In the genomic region with DNA sequence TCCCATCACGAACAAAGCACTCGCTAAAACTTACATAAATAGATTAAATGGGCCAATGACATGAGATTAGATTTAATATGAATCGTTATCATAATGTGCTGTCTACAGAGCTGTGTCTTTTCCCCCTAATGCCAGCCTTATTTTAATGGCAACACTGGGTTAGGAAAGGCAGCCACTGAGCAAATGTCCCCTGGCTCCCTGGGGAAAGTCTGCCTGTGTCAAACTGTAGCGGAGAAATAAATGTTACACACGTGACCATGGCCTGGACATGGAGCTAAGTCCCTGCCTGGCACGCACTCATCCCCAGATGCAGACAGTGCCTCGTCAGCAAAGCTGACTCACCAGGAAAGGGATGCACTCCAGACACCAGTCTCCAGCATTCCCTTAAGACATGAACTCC, we compare ENCODE assay signal across 18 cellular contexts.
DNase-seq lines count a peak whose midpoint lies in the region; ATAC-seq and TF ChIP-seq lines count a peak whose summit lies in the region.
"Had no signal": no experiment of that assay in that cellular context is flagged by ENCODE, and none has a peak within 500 bp of the region (broad histone marks: within the 10 kb centered on the region; RNA-seq: fewer than 3 reads in every experiment).

No MANE protein-coding gene starts in this region.

- H4K5ac ChIP-seq in IMR-90 (ENCODE audit: low read depth, low read length), result no peak overlapping the region

- peaks cover 32% of the 10 kb centered on the region for H3K27me3 Mint-ChIP-seq in stimulated activated memory B cell treated with anti-CD40 and anti-IgM and Interleukin-4, amounts not matched to agents 10 μg/mL and 1 μg/mL and 100 μg/mL, for 72 hours
- H3K27me3 Mint-ChIP-seq: CD4-positive, alpha-beta T cell had no signal

- H2BK15ac ChIP-seq in IMR-90 (ENCODE audit: low read depth, low read length), result no peak overlapping the region

- dilution Hi-C loops in IMR-90 (cut with HindIII; ENCODE audit: low sequenced_read_pairs, unreplicated experiment), result no loop called here

- H4K20me1 ChIP-seq in IMR-90 (ENCODE audit: insufficient read depth, low read length), result no peaks in the 10 kb centered on the region

- TF ChIP-seq POLR2A in IMR-90 (IDR thresholded peaks at IDR 0.05; ENCODE audit: low read depth, low read length), result no peak

- no peak overlapping the region for H4K91ac ChIP-seq in IMR-90 (ENCODE audit: insufficient read depth, low read depth, low read length)

- no peak overlapping the region for H4K8ac ChIP-seq in IMR-90 (ENCODE audit: low read depth in 2 of 2, low read length in 2 of 2)

- H3K79me1 ChIP-seq in IMR-90 (ENCODE audit: low read depth in 1 of 2, low read length in 2 of 2), result no peaks in the 10 kb centered on the region

- H2AK5ac ChIP-seq in IMR-90 (ENCODE audit: low read depth, low read length), result no peak overlapping the region

- H3K9me3 Mint-ChIP-seq in stimulated activated memory B cell treated with anti-CD40 and anti-IgM and Interleukin-4, amounts not matched to agents 10 μg/mL and 1 μg/mL and 100 μg/mL, for 72 hours, result peaks cover 6% of the 10 kb centered on the region
- H3K9me3 Mint-ChIP-seq: CD4-positive, alpha-beta T cell had no signal

- no peak overlapping the region for H2BK20ac ChIP-seq in IMR-90 (ENCODE audit: low read depth, low read length)

- H3K4me1 ChIP-seq in IMR-90 (ENCODE audit: control insufficient read depth, insufficient read depth, low read length), result no peaks in the 10 kb centered on the region
- H3K4me1 ChIP-seq in heart right ventricle, result peaks cover 0 to 10% (median 5%) of the 10 kb centered on the region in 9 donors
- H3K4me1 ChIP-seq: SJSA1 had no signal

- H3K27ac ChIP-seq in IMR-90 (ENCODE audit: insufficient read depth, low read length) (no peak overlapping the region), heart right ventricle (no peak overlapping the region)
- H3K27ac ChIP-seq: heart left ventricle, SJSA1 had no signal

- peaks cover 8% of the 10 kb centered on the region for H3K4me1 Mint-ChIP-seq in stimulated activated memory B cell treated with anti-CD40 and anti-IgM and Interleukin-4, amounts not matched to agents 10 μg/mL and 1 μg/mL and 100 μg/mL, for 72 hours

- in situ Hi-C loops in IMR-90 (cut with MboI; ENCODE audit: low sequenced_read_pairs), result loop anchor here (25.0 kb wide), 2 partner anchors 93 to 268 kb away; no protein-coding TSS in a partner anchor
- in situ Hi-C loops in astrocyte of the spinal cord (cut with HindIII; ENCODE audit: low sequenced_read_pairs), result no loop called here

- no peaks in the 10 kb centered on the region for H3K9me1 ChIP-seq in IMR-90 (ENCODE audit: insufficient read depth, low read length)

- BruUV-seq in IMR-90 (replicated peaks; lab: Mats Ljungman, UMichigan), result no TSS peak

- no peak overlapping the region for H3K4me2 ChIP-seq in IMR-90 (ENCODE audit: low read depth, low read length)

- H3K27ac Mint-ChIP-seq in stimulated activated memory B cell treated with anti-CD40 and anti-IgM and Interleukin-4, amounts not matched to agents 10 μg/mL and 1 μg/mL and 100 μg/mL, for 72 hours, result no peak overlapping the region
- H3K27ac Mint-ChIP-seq: CD4-positive, alpha-beta T cell; mesothelial cell of epicardium had no signal

- no peak overlapping the region for H3K56ac ChIP-seq in IMR-90 (ENCODE audit: extremely low read depth, insufficient read depth, low read length)

- H3K4me3 Mint-ChIP-seq in stimulated activated memory B cell treated with anti-CD40 and anti-IgM and Interleukin-4, amounts not matched to agents 10 μg/mL and 1 μg/mL and 100 μg/mL, for 72 hours, result no peak overlapping the region
- H3K4me3 Mint-ChIP-seq: CD4-positive, alpha-beta T cell; mesothelial cell of epicardium had no signal

- no peak overlapping the region for H3K4ac ChIP-seq in IMR-90 (ENCODE audit: low read depth, low read length)

- no peak overlapping the region for H3K4me3 ChIP-seq in AG10803 (ENCODE audit: low read length)
- H3K4me3 ChIP-seq in IMR-90 (ENCODE audit: insufficient read depth, low read depth, low read length), result no peak overlapping the region
- H3K4me3 ChIP-seq in astrocyte of the spinal cord (ENCODE audit: low read depth, low read length), result no peak overlapping the region
- H3K4me3 ChIP-seq in heart right ventricle, result no peak overlapping the region
- H3K4me3 ChIP-seq: GM12878, heart left ventricle, SJSA1 had no signal

- no peak overlapping the region for H2BK120ac ChIP-seq in IMR-90 (ENCODE audit: low read depth, low read length)

- H3K36me3 ChIP-seq in IMR-90 (ENCODE audit: control insufficient read depth, insufficient read depth, low read length) (no peaks in the 10 kb centered on the region), heart right ventricle (no peaks in the 10 kb centered on the region)
- H3K36me3 ChIP-seq: heart left ventricle, SJSA1 had no signal

- POLR2A ChIA-PET in IMR-90 (lab: Charles Lee; ENCODE audit: unreplicated experiment), result no interaction called here

- no peaks in the 10 kb centered on the region for H3K36me3 Mint-ChIP-seq in stimulated activated memory B cell treated with anti-CD40 and anti-IgM and Interleukin-4, amounts not matched to agents 10 μg/mL and 1 μg/mL and 100 μg/mL, for 72 hours
- H3K36me3 Mint-ChIP-seq: mesothelial cell of epicardium had no signal

- H2AFZ ChIP-seq in IMR-90 (replicated peaks; ENCODE audit: low read length, poor library complexity), result no peak overlapping the region

- TF ChIP-seq RAD21 in IMR-90 (IDR thresholded peaks at IDR 0.05; ENCODE audit: low read length), result no peak

- WGBS in IMR-90 (ENCODE audit: extremely low coverage in 2 of 2, insufficient read length in 1 of 2), 2 experiments, result 13% methylated on average over 3 of the region's 7 CpGs; no CpG with 5 or more reads in 1 of the 2 experiments
- WGBS in heart right ventricle, 2 donors, result 61 to 73% methylated on average over 7 of the region's 7 CpGs

- H3K9ac ChIP-seq in IMR-90 (ENCODE audit: low read depth, low read length), result no peak overlapping the region

- H3K18ac ChIP-seq in IMR-90 (ENCODE audit: low read depth, low read length), result no peak overlapping the region

- intact Hi-C loops in IMR-90 (cut with micrococcal nuclease), result no loop called here
- intact Hi-C loops in heart right ventricle (cut with DNase I), result loop anchor here in 3 of 10 donors (5.0 to 10.0 kb wide), 3 partner anchors 132 to 273 kb away; no protein-coding TSS in a partner anchor

- H3K23ac ChIP-seq in IMR-90 (ENCODE audit: low read depth, low read length), result no peak overlapping the region

- DNase-seq in AG10803 (ENCODE audit: low read depth) (peak; percentile 86), IMR-90 (peak; percentile 1), astrocyte of the spinal cord (ENCODE audit: low read depth, low spot score) (peak; percentile 14), left lobe of liver (ENCODE audit: low spot score) (no peak), heart right ventricle (no peak)
- DNase-seq: activated effector memory CD4-positive, alpha-beta T cell treated with Interleukin-2 at 50 U/mL for 16 hours; CD4-positive, alpha-beta T cell; cortex of kidney; heart left ventricle; NCI-H1694 treated with DMSO at 0.1 percent for 48 hours; right cardiac atrium had no signal

- CTCF ChIA-PET in IMR-90 (lab: Yijun Ruan, JAX), result no interaction called here

- TF ChIP-seq CTCF in AG10803 (conservative IDR thresholded peaks at IDR 0.05; ENCODE audit: low read length), result no peak
- TF ChIP-seq CTCF in IMR-90 (conservative IDR thresholded peaks at IDR 0.05; ENCODE audit: low read depth, low read length), result no peak
- no peak for TF ChIP-seq CTCF in astrocyte of the spinal cord (IDR thresholded peaks at IDR 0.05; ENCODE audit: low read depth, low read length)
- TF ChIP-seq CTCF in heart right ventricle (IDR thresholded peaks at IDR 0.05), result no peak

- H3K9me3 ChIP-seq in IMR-90 (ENCODE audit: control insufficient read depth, insufficient read depth, low read length) (peaks cover 36% of the 10 kb centered on the region), heart right ventricle (peaks cover 0 to 12% (median 0%) of the 10 kb centered on the region in 11 donors)

- ATAC-seq in IMR-90 (ENCODE audit: low read depth) (no peak), left lobe of liver (peak; percentile 44), GM18520 (IDR thresholded peaks at IDR 0.05; ENCODE audit: unreplicated experiment) (no peak), heart right ventricle (no peak), HG03139 (IDR thresholded peaks at IDR 0.05; ENCODE audit: unreplicated experiment) (no peak)
- no peak for ATAC-seq in stimulated activated memory B cell treated with anti-CD40 and anti-IgM and Interleukin-4, amounts not matched to agents 10 μg/mL and 1 μg/mL and 100 μg/mL, for 72 hours
- ATAC-seq: activated CD4-positive, CD25-positive, alpha-beta regulatory T cell treated with anti-CD3 and anti-CD28 coated beads, Interleukin-2, amount 50 U/mL, for 24 hours; GM12878 had no signal

- H3K14ac ChIP-seq in IMR-90 (replicated peaks; ENCODE audit: low read depth, low read length), result no peak overlapping the region

- no peak overlapping the region for H2AK9ac ChIP-seq in IMR-90 (replicated peaks; ENCODE audit: low read depth, low read length, poor library complexity)

- no peaks in the 10 kb centered on the region for H3K27me3 ChIP-seq in IMR-90 (ENCODE audit: control insufficient read depth, insufficient read depth, low read length)
- H3K27me3 ChIP-seq in heart right ventricle, result peaks cover 0 to 38% (median 9%) of the 10 kb centered on the region in 7 donors

- H2BK5ac ChIP-seq in IMR-90 (ENCODE audit: low read depth, low read length, poor library complexity, severe bottlenecking), result no peak overlapping the region

TF ChIP-seq in IMR-90, 13 proteins besides CTCF, POLR2A, EP300 and RAD21:
- TF ChIP-seq CHD1 (IDR thresholded peaks at IDR 0.05; ENCODE audit: low read depth, low read length) (no peak), USF2 (IDR thresholded peaks at IDR 0.05; ENCODE audit: low read depth, low read length) (no peak), MAZ (IDR thresholded peaks at IDR 0.05; ENCODE audit: borderline replicate concordance, low read depth, low read length) (no peak), SMC3 (IDR thresholded peaks at IDR 0.05; ENCODE audit: low read depth, low read length) (no peak)
TF ChIP-seq in IMR-90: peak in this region for 0.

Comparison
In these comparisons a context has a peak if more than half of its experiments do, and no peak if none do; other contexts are left out.
1. DNase-seq: peak in AG10803 (single experiment), IMR-90 (single experiment) and astrocyte of the spinal cord (single experiment); none in left lobe of liver (single experiment) and heart right ventricle (0 of 2).